8 cellular contexts compared by ENCODE assay signal in the genomic region with DNA sequence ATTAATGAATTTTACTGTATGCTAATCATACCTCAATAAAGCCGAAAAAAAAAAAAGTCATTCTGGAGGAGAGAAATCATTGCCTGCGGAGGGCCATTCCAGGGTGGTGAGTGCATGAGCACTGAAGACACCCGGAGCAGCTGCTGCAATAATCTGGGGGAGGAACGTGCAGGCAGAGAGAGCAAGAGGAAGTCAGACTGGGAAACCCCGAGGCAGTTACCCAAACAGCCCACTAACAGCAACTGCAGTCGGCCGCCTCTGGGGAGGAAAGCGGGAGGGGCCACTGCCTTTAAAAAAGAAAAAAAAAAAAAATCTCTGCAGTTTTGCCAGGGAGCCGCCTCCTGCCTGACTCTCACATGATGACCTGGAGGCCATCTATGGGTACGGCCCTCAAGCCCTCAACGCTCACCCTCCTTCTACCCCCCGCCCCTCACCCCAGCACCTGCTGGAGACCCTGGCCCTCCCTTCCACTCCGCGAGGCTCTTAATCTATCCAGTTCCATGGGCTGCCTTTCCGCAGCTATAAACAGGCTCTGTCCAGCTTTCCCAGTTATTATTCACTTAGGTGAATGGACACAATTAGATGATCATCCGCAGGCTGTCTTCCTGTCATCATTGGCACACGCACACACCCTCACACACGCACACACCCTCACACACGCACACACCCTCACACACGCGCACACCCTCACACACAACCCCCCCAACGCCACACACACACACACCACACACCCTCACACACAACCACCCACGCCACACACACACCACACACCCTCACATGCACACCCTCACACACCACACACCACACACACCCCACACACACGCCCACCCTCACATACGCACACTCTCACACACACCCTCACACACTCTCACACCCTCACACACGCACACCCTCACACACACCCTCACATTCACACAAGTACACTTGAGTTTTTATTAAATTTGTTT. TPM values are rescaled to one million over a fixed set of nuclear protein-coding genes. Genes with fewer than 3 reads are reported as not detected.
DNase-seq lines count a peak whose midpoint lies in the region; ATAC-seq and TF ChIP-seq lines count a peak whose summit lies in the region.

No MANE protein-coding gene starts in this region.

- intact Hi-C loops in gastrocnemius medialis (cut with DNase I; ENCODE audit: low total_unique reads) = no loop called here

- H3K9me3 ChIP-seq in gastrocnemius medialis = no peaks in the 10 kb centered on the region

- ATAC-seq in GM18861 (IDR thresholded peaks at IDR 0.05; ENCODE audit: unreplicated experiment) (peak; percentile 69), HG03108 (IDR thresholded peaks at IDR 0.05; ENCODE audit: unreplicated experiment) (peak; percentile 94), gastrocnemius medialis (peak in 1 of 2 donors; percentile 62), HG03139 (IDR thresholded peaks at IDR 0.05; ENCODE audit: unreplicated experiment) (no peak)

- no peak for TF ChIP-seq POLR2A in gastrocnemius medialis (IDR thresholded peaks at IDR 0.05)

- in situ Hi-C loops in gastrocnemius medialis (cut with MboI; ENCODE audit: low sequenced_read_pairs in 4 of 4) = no loop called here

- H3K4me3 ChIP-seq in AG10803 (ENCODE audit: low read length) (no peak overlapping the region), gastrocnemius medialis (no peak overlapping the region)

- TF ChIP-seq CTCF in AG10803 (conservative IDR thresholded peaks at IDR 0.05; ENCODE audit: low read length) (no peak; the same call in 1 of the 2 replicates), gastrocnemius medialis (IDR thresholded peaks at IDR 0.05 in 4 of 5, conservative IDR thresholded peaks at IDR 0.05 in 1 of 5) (no peak)

- H3K27ac ChIP-seq in gastrocnemius medialis = no peak overlapping the region

- DNase-seq in AG10803 (ENCODE audit: low read depth) (peak; percentile 85), NCI-H82 treated with DMSO at 0.1 percent for 48 hours (lab: John Stamatoyannopoulos, UW; ENCODE audit: unreplicated experiment) (peak; percentile 36), activated T-cell treated with anti-CD3 and anti-CD28 coated beads for 1 hour (ENCODE audit: low read depth) (peak; percentile 42), fibroblast of the conjunctiva (ENCODE audit: low read depth) (peak; percentile 47), gastrocnemius medialis (peak; percentile 31 to 45)

- H3K36me3 ChIP-seq in gastrocnemius medialis = no peaks in the 10 kb centered on the region

- H3K27me3 ChIP-seq in gastrocnemius medialis = peaks cover 0 to 4% (median 0%) of the 10 kb centered on the region in 3 donors

- peaks cover 0 to 9% of the 10 kb centered on the region in 2 donors for H3K4me1 ChIP-seq in gastrocnemius medialis

RNA-seq across cellular contexts. Expression of a gene that starts 3.4 kb away (rescaled TPM):
- total RNA-seq in gastrocnemius medialis = 1 to 10 TPM; 1.5 to 3.8 (median 2.0) TPM

RNA-seq across cellular contexts. Expression of a gene that starts 15.1 kb away (rescaled TPM):
- total RNA-seq in gastrocnemius medialis = under 1 TPM; 0.05 to 0.62 (median 0.48) TPM

RNA-seq across cellular contexts. Expression of a gene that starts 25.0 kb away (rescaled TPM):
- total RNA-seq in gastrocnemius medialis = 10 to 100 TPM in 1 of 4 donors, 1 to 10 TPM in 3; 2.6 to 10.7 (median 4.4) TPM

RNA-seq across cellular contexts. Expression of a gene that starts 33.8 kb away (rescaled TPM):
- total RNA-seq in gastrocnemius medialis = 100 to 1,000 TPM in 2 of 4 donors, 10 to 100 TPM in 2; 76.3 to 175 (median 111) TPM

RNA-seq across cellular contexts. Expression of a gene that starts 43.4 kb away (rescaled TPM):
- 1 to 10 TPM; 1.8 to 2.6 (median 2.0) TPM for total RNA-seq in gastrocnemius medialis
